21 cellular contexts compared by ENCODE assay signal in genomic region chr9:33878691-33879366, GRCh38.
A peak's percentile ranks its signal among the peaks of the same experiment; 100 is the strongest.
DNase-seq lines count a peak whose midpoint lies in the region; ATAC-seq and TF ChIP-seq lines count a peak whose summit lies in the region.
"Had no signal": no experiment of that assay in that cellular context is flagged by ENCODE, and none has a peak within 500 bp of the region (broad histone marks: within the 10 kb centered on the region; RNA-seq: fewer than 3 reads in every experiment).

No MANE protein-coding gene starts in this region.

- peak overlapping the region; percentile 25 for H3K27ac Mint-ChIP-seq in CD4-positive, alpha-beta T cell
- peak overlapping the region; percentile 82 for H3K27ac Mint-ChIP-seq in neural progenitor cell
- H3K27ac Mint-ChIP-seq in glutamatergic neuron (ENCODE audit: unreplicated experiment): no peak overlapping the region

- no TSS peak for BruUV-seq in A673 (replicated peaks; lab: Mats Ljungman, UMichigan)

- no peak overlapping the region for H3K9ac ChIP-seq in neural progenitor cell
- H3K9ac ChIP-seq: SK-N-SH had no signal

- H3K36me3 ChIP-seq in A673 (ENCODE audit: insufficient read depth, low read length, poor library complexity, severe bottlenecking) (no peaks in the 10 kb centered on the region), body of pancreas (replicated peaks in 1 of 2; ENCODE audit: insufficient read depth in 1 of 2, low read depth in 2 of 2) (no peaks in the 10 kb centered on the region), neural progenitor cell (no peaks in the 10 kb centered on the region)
- H3K36me3 ChIP-seq: brain microvascular endothelial cell, vagina had no signal

- H3K4me3 ChIP-seq in A673 (ENCODE audit: low read depth, low read length, poor library complexity, severe bottlenecking) (no peak overlapping the region), body of pancreas (no peak overlapping the region), neural progenitor cell (no peak overlapping the region)
- H3K4me3 ChIP-seq: vagina had no signal

- no peaks in the 10 kb centered on the region for H3K9me3 ChIP-seq in A673 (ENCODE audit: low read depth, low read length, poor library complexity, severe bottlenecking)
- H3K9me3 ChIP-seq in CD4-positive, alpha-beta T cell (ENCODE audit: control insufficient read depth, low read length): no peaks in the 10 kb centered on the region
- no peaks in the 10 kb centered on the region for H3K9me3 ChIP-seq in body of pancreas
- H3K9me3 ChIP-seq in neural progenitor cell (ENCODE audit: low read depth): no peaks in the 10 kb centered on the region
- H3K9me3 ChIP-seq: SK-N-SH, vagina had no signal

- DNase-seq in A673 (ENCODE audit: low spot score): no peak
- DNase-seq in CD4-positive, alpha-beta T cell: no peak
- peak in 3 of 4 donors; percentile 24 to 42 (median 28) for DNase-seq in body of pancreas
- DNase-seq in neural progenitor cell (ENCODE audit: low spot score): no peak
- no peak for DNase-seq in glutamatergic neuron
- no peak for DNase-seq in NCI-H1092 (lab: John Stamatoyannopoulos, UW)
- DNase-seq: activated CD4-positive, alpha-beta T cell treated with anti-CD3 and anti-CD28 coated beads for 48 hours; activated CD8-positive, alpha-beta memory T cell treated with anti-CD3 and anti-CD28 coated beads, Interleukin-2, amount 50 U/mL, for 48 hours; activated naive CD4-positive, alpha-beta T cell treated with anti-CD3 and anti-CD28 coated beads for 36 hours; AML-193; brain microvascular endothelial cell; cortex of kidney; foreskin melanocyte; NCI-H1436 treated with DMSO at 0.1 percent for 48 hours; NCI-H82; SK-N-SH; stimulated activated CD4-positive, alpha-beta T cell treated with anti-CD3 and anti-CD28 coated beads, Interleukin-2, amount 100 ng/mL, for 48 hours; T1000 had no signal

- TF ChIP-seq CTCF in A673 (conservative IDR thresholded peaks at IDR 0.05; ENCODE audit: low read depth, low read length) (no peak), body of pancreas (IDR thresholded peaks at IDR 0.05) (no peak), neural progenitor cell (IDR thresholded peaks at IDR 0.05) (no peak), glutamatergic neuron (IDR thresholded peaks at IDR 0.05; ENCODE audit: partially characterized antibody, unreplicated experiment) (no peak)
- no peak for TF ChIP-seq CTCF in CD4-positive, alpha-beta T cell (IDR thresholded peaks at IDR 0.05)

- H3K4me2 ChIP-seq in neural progenitor cell: no peak overlapping the region
- H3K4me2 ChIP-seq: SK-N-SH had no signal

- POLR2A ChIA-PET in A673 (lab: Charles Lee; ENCODE audit: low non-redundant PET): no interaction called here
- POLR2A ChIA-PET in CD4-positive, alpha-beta T cell (lab: Charles Lee): no interaction called here

- peaks cover 51% of the 10 kb centered on the region for H3K4me1 Mint-ChIP-seq in CD4-positive, alpha-beta T cell (ENCODE audit: low read depth)
- H3K4me1 Mint-ChIP-seq in neural progenitor cell (peaks cover 16% of the 10 kb centered on the region), glutamatergic neuron (ENCODE audit: low read depth, unreplicated experiment) (peaks cover 12% of the 10 kb centered on the region)

- no peak for TF ChIP-seq POLR2A in body of pancreas (IDR thresholded peaks at IDR 0.05)

- peaks cover 16% of the 10 kb centered on the region for H3K4me1 ChIP-seq in A673 (ENCODE audit: insufficient read depth, low read length, poor library complexity, severe bottlenecking)
- H3K4me1 ChIP-seq in body of pancreas: peaks cover 49% of the 10 kb centered on the region
- peaks cover 11% of the 10 kb centered on the region for H3K4me1 ChIP-seq in neural progenitor cell

- H3K79me2 ChIP-seq in neural progenitor cell (ENCODE audit: low read depth): peaks cover 100% of the 10 kb centered on the region

- H2AFZ ChIP-seq in neural progenitor cell (replicated peaks): no peak overlapping the region

- H3K27me3 Mint-ChIP-seq in CD4-positive, alpha-beta T cell: no peaks in the 10 kb centered on the region
- H3K27me3 Mint-ChIP-seq in neural progenitor cell (ENCODE audit: insufficient read depth, low read depth) (no peaks in the 10 kb centered on the region), glutamatergic neuron (ENCODE audit: unreplicated experiment) (peaks cover 3% of the 10 kb centered on the region)

- H3K4me3 Mint-ChIP-seq in CD4-positive, alpha-beta T cell: no peak overlapping the region
- no peak overlapping the region for H3K4me3 Mint-ChIP-seq in neural progenitor cell
- H3K4me3 Mint-ChIP-seq in glutamatergic neuron (ENCODE audit: unreplicated experiment): no peak overlapping the region
- H3K4me3 Mint-ChIP-seq: activated naive CD4-positive, alpha-beta T cell treated with anti-CD3 and anti-CD28 coated beads for 36 hours had no signal

- CTCF ChIA-PET in A673 (lab: Charles Lee): no interaction called here
- CTCF ChIA-PET in CD4-positive, alpha-beta T cell (lab: Charles Lee): interaction anchor here (1.0 kb wide), 1 partner anchor 11 kb away, joined by 3 read pairs; no protein-coding TSS in a partner anchor

- H3K27ac ChIP-seq in A673 (ENCODE audit: low read depth, low read length, poor library complexity, severe bottlenecking) (peak overlapping the region; percentile 37), body of pancreas (peak overlapping the region in 3 of 4 donors; percentile 4 to 12 (median 4)), neural progenitor cell (peak overlapping the region; percentile 44)
- H3K27ac ChIP-seq in CD4-positive, alpha-beta T cell (ENCODE audit: low read depth, low read length): no peak overlapping the region
- H3K27ac ChIP-seq: brain microvascular endothelial cell, epithelial cell of prostate, vagina had no signal

- H3K27me3 ChIP-seq in A673 (replicated peaks; ENCODE audit: insufficient read depth, low read depth, low read length, poor library complexity): no peaks in the 10 kb centered on the region
- no peaks in the 10 kb centered on the region for H3K27me3 ChIP-seq in CD4-positive, alpha-beta T cell (ENCODE audit: control insufficient read depth, insufficient read depth, low read length)
- no peaks in the 10 kb centered on the region for H3K27me3 ChIP-seq in body of pancreas
- no peaks in the 10 kb centered on the region for H3K27me3 ChIP-seq in neural progenitor cell
- H3K27me3 ChIP-seq: brain microvascular endothelial cell, vagina had no signal

- no peaks in the 10 kb centered on the region for H3K9me3 Mint-ChIP-seq in CD4-positive, alpha-beta T cell
- H3K9me3 Mint-ChIP-seq in neural progenitor cell (no peaks in the 10 kb centered on the region), glutamatergic neuron (ENCODE audit: unreplicated experiment) (peaks cover 8% of the 10 kb centered on the region)
- H3K9me3 Mint-ChIP-seq: activated naive CD4-positive, alpha-beta T cell treated with anti-CD3 and anti-CD28 coated beads for 36 hours had no signal

- ATAC-seq in CD4-positive, alpha-beta T cell (ENCODE audit: poor library complexity): no peak
- ATAC-seq in body of pancreas (no peak), GM21786 (IDR thresholded peaks at IDR 0.05; ENCODE audit: unreplicated experiment) (no peak)

- 28 to 31% methylated on average over 7 of the region's 7 CpGs for WGBS in body of pancreas, 2 donors

- peaks cover 23% of the 10 kb centered on the region for H3F3A ChIP-seq in neural progenitor cell (ENCODE audit: low read depth)

- intact Hi-C loops in A673 (cut with micrococcal nuclease; ENCODE audit: unreplicated experiment) (no loop called here), body of pancreas (cut with DNase I) (no loop called here)
- intact Hi-C loops in CD4-positive, alpha-beta T cell (cut with DNase I, micrococcal nuclease): no loop called here

- peaks cover 90% of the 10 kb centered on the region for H4K20me1 ChIP-seq in neural progenitor cell (ENCODE audit: low read depth)

- no peaks in the 10 kb centered on the region for H3K36me3 Mint-ChIP-seq in CD4-positive, alpha-beta T cell (ENCODE audit: low read depth)
- no peaks in the 10 kb centered on the region for H3K36me3 Mint-ChIP-seq in neural progenitor cell
- no peaks in the 10 kb centered on the region for H3K36me3 Mint-ChIP-seq in glutamatergic neuron (ENCODE audit: unreplicated experiment)

Comparison
In these comparisons a context has a peak if more than half of its experiments do, and no peak if none do; other contexts are left out.
1. DNase-seq: peak in body of pancreas (3 of 4); none in A673 (single experiment), CD4-positive, alpha-beta T cell (0 of 10), neural progenitor cell (single experiment), glutamatergic neuron (single experiment) and NCI-H1092 (single experiment).